13 cellular contexts compared by ENCODE assay signal in the genomic region with DNA sequence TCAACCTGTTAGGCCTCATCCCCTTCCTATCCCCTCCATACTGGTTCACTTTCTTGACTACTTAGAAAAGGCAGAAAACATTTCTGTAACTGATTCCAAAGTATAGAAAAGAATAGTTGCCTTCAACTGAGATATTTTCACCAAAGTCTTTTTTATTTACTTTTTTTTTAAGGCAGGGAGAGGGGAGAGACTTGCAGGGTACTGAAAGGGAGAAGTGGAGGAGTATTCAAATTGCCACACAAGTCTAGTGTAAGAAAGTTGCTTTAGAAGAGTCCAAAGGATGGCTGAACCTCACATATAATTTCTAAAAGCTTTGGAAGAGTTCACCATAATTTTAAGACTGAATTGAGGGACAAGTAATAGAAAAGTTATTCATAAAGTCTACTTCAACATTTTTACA. TPM values are rescaled to one million over a fixed set of nuclear protein-coding genes. Genes with fewer than 3 reads are reported as not detected.
DNase-seq lines count a peak whose midpoint lies in the region; ATAC-seq, FAIRE-seq and TF ChIP-seq lines count a peak whose summit lies in the region.
"Had no signal": no experiment of that assay in that cellular context is flagged by ENCODE, and none has a peak within 500 bp of the region (broad histone marks: within the 10 kb centered on the region; RNA-seq: fewer than 3 reads in every experiment).

No MANE protein-coding gene starts in this region.

- TF ChIP-seq RAD21 in K562 (CRISPR knock-in tag; conservative IDR thresholded peaks at IDR 0.05 in 1 of 2, IDR thresholded peaks at IDR 0.05 in 1 of 2): no peak

- no peak for TF ChIP-seq EP300 in K562 (IDR thresholded peaks at IDR 0.05; ENCODE audit: low read length)

- H3K9me1 ChIP-seq in K562 (ENCODE audit: control insufficient read depth, insufficient read depth, low read length): no peaks in the 10 kb centered on the region

- H3K9ac ChIP-seq in OCI-LY1 (ENCODE audit: low read length) (peak overlapping the region; percentile 44; the same call in 1 of the 2 replicates), K562 (ENCODE audit: insufficient read depth in 1 of 2, low read depth in 2 of 2, low read length in 2 of 2) (peak overlapping the region in 1 of 2 experiments; percentile 48; a peak in 1 of 4 replicates)

- no peak for FAIRE-seq in K562 (lab: Jason Lieb, UNC)

- H3K4me3 Mint-ChIP-seq in activated T-cell treated with anti-CD3 and anti-CD28 coated beads, Interleukin-2, amount 50 U/mL, for 72 hours: peak overlapping the region in 1 of 2 donors; percentile 83
- H3K4me3 Mint-ChIP-seq in activated T-cell treated with anti-CD3 and anti-CD28 coated beads, Interleukin-2, amount 50 U/mL, for 4 hours: no peak overlapping the region

- no peak for ATAC-seq in activated T-cell treated with anti-CD3 and anti-CD28 coated beads, Interleukin-2, amount 50 U/mL, for 72 hours (replicated peaks in 1 of 2)
- no peak for ATAC-seq in activated T-cell treated with anti-CD3 and anti-CD28 coated beads, Interleukin-2, amount 50 U/mL, for 4 hours
- peak; percentile 25 for ATAC-seq in K562
- no peak for ATAC-seq in psoas muscle
- ATAC-seq in HG03432 (IDR thresholded peaks at IDR 0.05; ENCODE audit: unreplicated experiment): no peak

- POLR2A ChIA-PET in K562 (lab: Yijun Ruan, JAX): interaction anchor here (0.9 to 2.0 kb wide), 5 partner anchors 8 to 39 kb away, joined by 3 to 11 read pairs (median 5); no protein-coding TSS in a partner anchor

- no peaks in the 10 kb centered on the region for H3K9me3 ChIP-seq in OCI-LY1 (ENCODE audit: low read length)
- no peaks in the 10 kb centered on the region for H3K9me3 ChIP-seq in K562 (replicated peaks; ENCODE audit: control insufficient read depth, insufficient read depth, low read depth, low read length)
- no peaks in the 10 kb centered on the region for H3K9me3 ChIP-seq in psoas muscle

- no peaks in the 10 kb centered on the region for H3K36me3 ChIP-seq in OCI-LY1 (ENCODE audit: insufficient read depth, low read length)
- no peaks in the 10 kb centered on the region for H3K36me3 ChIP-seq in K562 (ENCODE audit: control insufficient read depth, insufficient read depth, low read length)
- H3K36me3 ChIP-seq in psoas muscle (ENCODE audit: insufficient read depth in 1 of 2, low read depth in 1 of 2): no peaks in the 10 kb centered on the region

- H3K4me1 ChIP-seq in OCI-LY1 (ENCODE audit: insufficient read depth, low read length, severe bottlenecking) (peaks cover 64% of the 10 kb centered on the region), K562 (replicated peaks in 1 of 2; ENCODE audit: control insufficient read depth in 2 of 2, insufficient read depth in 2 of 2, low read length in 2 of 2) (peaks cover 7 to 13% of the 10 kb centered on the region in 2 experiments; a peak in 4 of 5 replicates), psoas muscle (peaks cover 59% of the 10 kb centered on the region)

- CTCF ChIA-PET in K562 (lab: Yijun Ruan, JAX; ENCODE audit: low intra/inter-chr PET ratio): no interaction called here

- intact Hi-C loops in K562 (cut with micrococcal nuclease): loop anchor here (5.0 kb wide), 2 partner anchors 38 to 108 kb away; no protein-coding TSS in a partner anchor
- intact Hi-C loops in psoas muscle (cut with DNase I): loop anchor here in 1 of 2 donors (5.0 kb wide), 1 partner anchor 43 kb away; no protein-coding TSS in a partner anchor

- TF ChIP-seq CTCF in OCI-LY1 (IDR thresholded peaks at IDR 0.05; ENCODE audit: low read length) (no peak), K562 (IDR thresholded peaks at IDR 0.05 in 2 of 3, conservative IDR thresholded peaks at IDR 0.05 in 1 of 3; ENCODE audit: insufficient read depth in 2 of 3, low read depth in 1 of 3, low read length in 3 of 3) (no peak), psoas muscle (IDR thresholded peaks at IDR 0.05) (no peak)

- in situ Hi-C loops in K562 (cut with MboI): no loop called here

- no peaks in the 10 kb centered on the region for H3K27me3 Mint-ChIP-seq in activated T-cell treated with anti-CD3 and anti-CD28 coated beads, Interleukin-2, amount 50 U/mL, for 72 hours (ENCODE audit: low read depth)
- H3K27me3 Mint-ChIP-seq in activated T-cell treated with anti-CD3 and anti-CD28 coated beads, Interleukin-2, amount 50 U/mL, for 4 hours (ENCODE audit: low read depth): no peaks in the 10 kb centered on the region

- DNase-seq in activated T-cell treated with anti-CD3 and anti-CD28 coated beads, Interleukin-2, amount 50 U/mL, for 72 hours: no peak
- no peak for DNase-seq in activated T-cell treated with anti-CD3 and anti-CD28 coated beads, Interleukin-2, amount 50 U/mL, for 4 hours
- DNase-seq in K562 (ENCODE audit: extremely low read depth in 1 of 4, low spot score in 3 of 4) (no peak), psoas muscle (no peak), caudate nucleus (lab: John Stamatoyannopoulos, UW) (no peak), NCI-H524 treated with DMSO at 0.1 percent for 48 hours (lab: John Stamatoyannopoulos, UW) (no peak)
- DNase-seq: amygdala; NCI-H1048; NCI-H226; PC-9; stimulated activated naive CD4-positive, alpha-beta T cell had no signal

- H4K20me1 ChIP-seq in OCI-LY1 (ENCODE audit: insufficient read depth, low read length) (no peaks in the 10 kb centered on the region), K562 (replicated peaks; ENCODE audit: control insufficient read depth, insufficient read depth, low read length) (no peaks in the 10 kb centered on the region)

- no peaks in the 10 kb centered on the region for H3K9me3 Mint-ChIP-seq in activated T-cell treated with anti-CD3 and anti-CD28 coated beads, Interleukin-2, amount 50 U/mL, for 72 hours
- no peaks in the 10 kb centered on the region for H3K9me3 Mint-ChIP-seq in activated T-cell treated with anti-CD3 and anti-CD28 coated beads, Interleukin-2, amount 50 U/mL, for 4 hours

- no peaks in the 10 kb centered on the region for H3K9me2 ChIP-seq in OCI-LY1 (ENCODE audit: low read depth, low read length)

- H3K36me3 Mint-ChIP-seq in activated T-cell treated with anti-CD3 and anti-CD28 coated beads, Interleukin-2, amount 50 U/mL, for 72 hours (ENCODE audit: insufficient read depth in 2 of 2): peaks cover 6 to 8% of the 10 kb centered on the region in 2 donors
- no peaks in the 10 kb centered on the region for H3K36me3 Mint-ChIP-seq in activated T-cell treated with anti-CD3 and anti-CD28 coated beads, Interleukin-2, amount 50 U/mL, for 4 hours (ENCODE audit: insufficient read depth)

- TF ChIP-seq POLR2A in K562 (conservative IDR thresholded peaks at IDR 0.05): no peak

- peaks cover 84% of the 10 kb centered on the region for H3K79me2 ChIP-seq in OCI-LY1 (ENCODE audit: insufficient read depth, low read length)
- H3K79me2 ChIP-seq in K562 (ENCODE audit: control insufficient read depth, insufficient read depth, low read length): peaks cover 94% of the 10 kb centered on the region

- peak overlapping the region; percentile 67 for H3K27ac ChIP-seq in OCI-LY1 (ENCODE audit: low read depth, low read length, poor library complexity, severe bottlenecking)
- H3K27ac ChIP-seq in K562 (ENCODE audit: extremely low read depth, low read depth, low read length): peak overlapping the region; percentile 63; the same call in 1 of the 3 replicates
- peak overlapping the region; percentile 37 for H3K27ac ChIP-seq in psoas muscle
- H3K27ac ChIP-seq in caudate nucleus (ENCODE audit: low read depth, low read length): no peak overlapping the region

- peaks cover 68% of the 10 kb centered on the region for H3K4me1 Mint-ChIP-seq in activated T-cell treated with anti-CD3 and anti-CD28 coated beads, Interleukin-2, amount 50 U/mL, for 72 hours (ENCODE audit: low read depth)
- H3K4me1 Mint-ChIP-seq in activated T-cell treated with anti-CD3 and anti-CD28 coated beads, Interleukin-2, amount 50 U/mL, for 4 hours (ENCODE audit: low read depth): peaks cover 62% of the 10 kb centered on the region

- H3F3A ChIP-seq in OCI-LY1 (ENCODE audit: insufficient read depth, low read length): peaks cover 6% of the 10 kb centered on the region; the same call in 1 of the 2 replicates

- H2AFZ ChIP-seq in OCI-LY1 (ENCODE audit: low read length) (no peak overlapping the region), K562 (ENCODE audit: low read depth, low read length) (peak overlapping the region; percentile 42)
- H2AFZ ChIP-seq: PC-9 had no signal

- H3K4me2 ChIP-seq in OCI-LY1 (ENCODE audit: low read length) (peak overlapping the region; percentile 96), K562 (ENCODE audit: insufficient read depth, low read length) (no peak overlapping the region)
- H3K4me2 ChIP-seq: PC-9 had no signal

- BruUV-seq in K562 (replicated peaks; lab: Mats Ljungman, UMichigan): no TSS peak

- H3K4me3 ChIP-seq in OCI-LY1 (ENCODE audit: low read depth, low read length, poor library complexity, severe bottlenecking): peak overlapping the region; percentile 31
- H3K4me3 ChIP-seq in K562: no peak overlapping the region
- H3K4me3 ChIP-seq in psoas muscle: no peak overlapping the region
- H3K4me3 ChIP-seq: PC-9 had no signal

- H3K27me3 ChIP-seq in OCI-LY1 (ENCODE audit: insufficient read depth, low read length) (no peaks in the 10 kb centered on the region), K562 (ENCODE audit: control insufficient read depth in 2 of 2, insufficient read depth in 2 of 2, low read length in 2 of 2) (no peaks in the 10 kb centered on the region), psoas muscle (ENCODE audit: insufficient read depth in 3 of 3, low read length in 2 of 3) (no peaks in the 10 kb centered on the region)

- H3K27ac Mint-ChIP-seq in activated T-cell treated with anti-CD3 and anti-CD28 coated beads, Interleukin-2, amount 50 U/mL, for 72 hours: peak overlapping the region; percentile 98

RNA-seq across cellular contexts. Expression of a gene that starts 6.3 kb away (rescaled TPM):
- total RNA-seq in activated T-cell treated with anti-CD3 and anti-CD28 coated beads, Interleukin-2, amount 50 U/mL, for 72 hours: 10 to 100 TPM; 69.2 to 70.2 TPM
- 10 to 100 TPM; 13.4 to 20.3 (median 17.6) TPM for total RNA-seq in activated T-cell treated with anti-CD3 and anti-CD28 coated beads, Interleukin-2, amount 50 U/mL, for 4 hours
- 41.0 and 108 TPM in 2 replicates for total RNA-seq in K562 (2011; cell fraction: chromatin; rRNA removed; ENCODE audit: low replicate concordance)
- 17.0 and 21.1 TPM in 2 replicates for total RNA-seq in K562 (2011; cell fraction: nucleolus; rRNA removed)
- total RNA-seq in K562 (2011; cell fraction: nucleoplasm; rRNA removed): 27.0 and 37.7 TPM in 2 replicates
- total RNA-seq in K562 (2014; rRNA removed) (7.7 and 13.3 TPM in 2 replicates), K562 (2014; rRNA removed; fragmentation: Illumina TruSeq; extraction: Trizol) (8.6 and 9.7 TPM in 2 replicates), K562 (2015; rRNA removed; fragmentation: Illumina TruSeq; extraction: Trizol) (8.5 and 10.7 TPM in 2 replicates), K562 (2021) (20.4 and 26.6 TPM in 2 replicates), psoas muscle (10 to 100 TPM; 14.8 to 21.3 (median 18.0) TPM)
- polyA plus RNA-seq in K562 (2011; rRNA removed) (12.8 and 20.2 TPM in 2 replicates), K562 (2014; fragmentation: Illumina TruSeq; extraction: Trizol) (25.7 and 32.4 TPM in 2 replicates), K562 (2014; fragmentation: Nextera tagmentation; extraction: Ambion mirVana) (1 to 10 TPM; 1.5 to 2.2 TPM), K562 (2014; rRNA removed) (12.7 and 14.5 TPM in 2 replicates), psoas muscle (10 to 100 TPM in 1 of 3 donors, 1 to 10 TPM in 2; 4.1 to 20.3 (median 8.5) TPM)
- polyA plus RNA-seq in K562 (2011; cell fraction: cytosol; rRNA removed): 7.2 and 8.7 TPM in 2 replicates
- 33.5 and 36.9 TPM in 2 replicates for polyA plus RNA-seq in K562 (2011; cell fraction: nucleus; rRNA removed)
- polyA plus RNA-seq in K562 (2012): 17.5 and 25.3 TPM in 2 replicates
- 12.6 and 22.6 TPM in 2 replicates for polyA minus RNA-seq in K562 (2011; rRNA and poly(A)+ RNA removed)
- 14.4 and 14.8 TPM in 2 replicates for polyA minus RNA-seq in K562 (2011; cell fraction: cytosol; rRNA and poly(A)+ RNA removed)
- 11.4 and 23.0 TPM in 2 replicates for polyA minus RNA-seq in K562 (2011; cell fraction: nucleus; rRNA and poly(A)+ RNA removed)
